Comparison of ENCODE assay signal across 38 cellular contexts in the genomic region with DNA sequence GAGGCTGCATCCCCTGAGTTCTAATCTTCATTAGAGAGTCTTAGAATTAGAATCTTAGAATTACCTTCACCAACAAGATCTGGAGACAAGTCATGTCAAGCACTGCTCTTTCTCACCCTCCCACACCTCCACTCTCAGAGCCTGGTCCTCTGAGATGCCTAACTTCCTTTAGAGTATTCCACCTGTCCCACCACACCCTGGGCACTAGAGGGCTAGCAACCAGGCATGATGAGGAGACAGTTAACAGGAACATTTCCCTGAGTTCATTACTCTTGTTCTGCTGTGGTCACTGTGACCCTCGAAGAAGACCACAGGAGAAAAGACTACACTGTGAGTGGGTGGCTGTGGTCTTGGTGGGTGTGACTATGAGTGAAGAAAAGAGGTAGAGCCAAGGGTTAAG. TPM values are rescaled to one million over a fixed set of nuclear protein-coding genes. Genes with fewer than 3 reads are reported as not detected.
DNase-seq lines count a peak whose midpoint lies in the region; FAIRE-seq and TF ChIP-seq lines count a peak whose summit lies in the region.
"Had no signal": no experiment of that assay in that cellular context is flagged by ENCODE, and none has a peak within 500 bp of the region (broad histone marks: within the 10 kb centered on the region; RNA-seq: fewer than 3 reads in every experiment).

No MANE protein-coding gene starts in this region.

- H3K4me1 Mint-ChIP-seq in progenitor cell of endocrine pancreas (ENCODE audit: low read depth) = peaks cover 2% of the 10 kb centered on the region
- H3K4me1 Mint-ChIP-seq: activated CD4-positive, alpha-beta T cell treated with anti-CD3 and anti-CD28 coated beads, Interleukin-2, amount 10 ng/mL, durations not matched to agents 7 days and 5 days; activated naive CD8-positive, alpha-beta T cell treated with anti-CD3 and anti-CD28 coated beads, Interleukin-2, amount 10 ng/mL, durations not matched to agents 7 days and 5 days; naive B cell had no signal

- H3K36me3 ChIP-seq in H7 (replicated peaks; ENCODE audit: control insufficient read depth, insufficient read depth, low read length) = no peaks in the 10 kb centered on the region
- no peaks in the 10 kb centered on the region for H3K36me3 ChIP-seq in bronchial epithelial cell (ENCODE audit: control insufficient read depth, insufficient read depth, low read length)
- no peaks in the 10 kb centered on the region for H3K36me3 ChIP-seq in Karpas-422 (ENCODE audit: insufficient read depth, low read length)
- H3K36me3 ChIP-seq: BLaER1 treated with 17β-estradiol and CSF1 and Interleukin-3, amounts not matched to agents 10 nM and 100 nM; neutrophil had no signal

- no peaks in the 10 kb centered on the region for H3K36me3 Mint-ChIP-seq in progenitor cell of endocrine pancreas (ENCODE audit: insufficient read depth)
- H3K36me3 Mint-ChIP-seq: activated naive CD8-positive, alpha-beta T cell treated with anti-CD3 and anti-CD28 coated beads, Interleukin-2, amount 10 ng/mL, durations not matched to agents 7 days and 5 days; mesothelial cell of epicardium; naive B cell had no signal

- peak; percentile 32 for DNase-seq in H7
- no peak for DNase-seq in bronchial epithelial cell (ENCODE audit: low read depth)
- no peak for DNase-seq in progenitor cell of endocrine pancreas (ENCODE audit: low spot score, unreplicated experiment)
- DNase-seq in activated T-cell treated with anti-CD3 and anti-CD28 coated beads for 4 hours = no peak
- DNase-seq in activated CD4-positive, alpha-beta T cell treated with anti-CD3 and anti-CD28 coated beads for 4 hours = no peak
- DNase-seq in Karpas-422 = no peak
- DNase-seq: activated CD4-positive, alpha-beta T cell treated with anti-CD3 and anti-CD28 coated beads, Interleukin-2, amount 10 ng/mL, durations not matched to agents 7 days and 5 days; activated gamma-delta T cell treated with Interleukin-2 at 50 U/mL for 16 hours; activated naive CD8-positive, alpha-beta T cell treated with anti-CD3 and anti-CD28 coated beads, Interleukin-2, amount 10 ng/mL, durations not matched to agents 7 days and 5 days; activated T-cell treated with anti-CD3 and anti-CD28 coated beads, Interleukin-2, amount 50 U/mL, for 4 hours; aorta; DMS79; effector CD8-positive, alpha-beta T cell; GF-D8; head of caudate nucleus; islet precursor cell; left ventricle myocardium superior; naive B cell; NCI-H1417 treated with DMSO at 0.1 percent for 48 hours; NCI-H2081; NCI-H2227 treated with DMSO at 0.1 percent for 48 hours; NCI-H526; psoas muscle; SIG-M5; stimulated activated CD4-positive, alpha-beta T cell treated with anti-CD3 and anti-CD28 coated beads, Interleukin-15, amount 100 ng/mL, for 24 hours; stimulated activated CD4-positive, alpha-beta T cell treated with anti-CD3 and anti-CD28 coated beads, Interleukin-4, amount 100 ng/mL, for 4 hours; substantia nigra; SW 1271; T-helper 9 cell; trophoblast cell had no signal

- no peaks in the 10 kb centered on the region for H3K4me1 ChIP-seq in Karpas-422 (ENCODE audit: low read length)
- H3K4me1 ChIP-seq: psoas muscle had no signal

- H3K27ac ChIP-seq in Karpas-422 (ENCODE audit: low read length) = no peak overlapping the region
- H3K27ac ChIP-seq: BLaER1 treated with 17β-estradiol and CSF1 and Interleukin-3, amounts not matched to agents 10 nM and 100 nM; coronary artery; KMS-11; neutrophil; psoas muscle; VCaP had no signal

- TF ChIP-seq CTCF in bronchial epithelial cell (IDR thresholded peaks at IDR 0.05; ENCODE audit: insufficient read depth, low read length, severe bottlenecking) = peak; percentile 4
- peak; percentile 19 for TF ChIP-seq CTCF in progenitor cell of endocrine pancreas (IDR thresholded peaks at IDR 0.05; ENCODE audit: unreplicated experiment)

- H3K9me2 ChIP-seq in Karpas-422 (replicated peaks; ENCODE audit: insufficient read depth, low read length) = no peaks in the 10 kb centered on the region

- H4K20me1 ChIP-seq in Karpas-422 (ENCODE audit: insufficient read depth, low read depth, low read length) = no peaks in the 10 kb centered on the region
- H4K20me1 ChIP-seq: BLaER1 treated with 17β-estradiol and CSF1 and Interleukin-3, amounts not matched to agents 10 nM and 100 nM had no signal

- H3K4me3 ChIP-seq in H7 (ENCODE audit: insufficient read depth, low read depth, low read length) (no peak overlapping the region), bronchial epithelial cell (ENCODE audit: low read depth, low read length) (no peak overlapping the region), Karpas-422 (ENCODE audit: low read length) (no peak overlapping the region)
- H3K4me3 ChIP-seq: BLaER1 treated with 17β-estradiol and CSF1 and Interleukin-3, amounts not matched to agents 10 nM and 100 nM; coronary artery; psoas muscle had no signal

- 0 out of 2 replicates have a peak, but pooled peaks have one; percentile 1 for TF ChIP-seq RAD21 in Ishikawa (IDR thresholded peaks at IDR 0.05; ENCODE audit: low read depth)

- no peaks in the 10 kb centered on the region for H3K79me2 ChIP-seq in Karpas-422 (ENCODE audit: low read length)

- H3K27me3 ChIP-seq in H7 (ENCODE audit: control insufficient read depth, insufficient read depth, low read length) (no peaks in the 10 kb centered on the region), bronchial epithelial cell (ENCODE audit: control insufficient read depth, insufficient read depth, low read length) (peaks cover 2% of the 10 kb centered on the region), Karpas-422 (ENCODE audit: low read length) (no peaks in the 10 kb centered on the region)
- H3K27me3 ChIP-seq: BLaER1 treated with 17β-estradiol and CSF1 and Interleukin-3, amounts not matched to agents 10 nM and 100 nM had no signal

- peaks cover 16% of the 10 kb centered on the region for H3K27me3 Mint-ChIP-seq in progenitor cell of endocrine pancreas

- no peak overlapping the region for H3K4me2 ChIP-seq in Karpas-422 (ENCODE audit: low read depth, low read length, poor library complexity, severe bottlenecking)
- H3K4me2 ChIP-seq: BLaER1 treated with 17β-estradiol and CSF1 and Interleukin-3, amounts not matched to agents 10 nM and 100 nM; KMS-11 had no signal

- FAIRE-seq in bronchial epithelial cell (lab: Jason Lieb, UNC) = no peak
- FAIRE-seq: RCC 7860 had no signal

- H3K4me3 Mint-ChIP-seq in progenitor cell of endocrine pancreas (ENCODE audit: low read depth) = no peak overlapping the region
- H3K4me3 Mint-ChIP-seq: activated CD4-positive, alpha-beta T cell treated with anti-CD3 and anti-CD28 coated beads, Interleukin-2, amount 10 ng/mL, durations not matched to agents 7 days and 5 days; activated naive CD8-positive, alpha-beta T cell treated with anti-CD3 and anti-CD28 coated beads, Interleukin-2, amount 10 ng/mL, durations not matched to agents 7 days and 5 days; activated T-cell treated with anti-CD3 and anti-CD28 coated beads, Interleukin-2, amount 50 U/mL, for 4 hours; mesothelial cell of epicardium; naive B cell had no signal

- H3K9me3 ChIP-seq in Karpas-422 (ENCODE audit: low read length) = no peaks in the 10 kb centered on the region
- H3K9me3 ChIP-seq: BLaER1 treated with 17β-estradiol and CSF1 and Interleukin-3, amounts not matched to agents 10 nM and 100 nM; neutrophil; psoas muscle had no signal

- H3K9me3 Mint-ChIP-seq in progenitor cell of endocrine pancreas (ENCODE audit: low read depth) = no peaks in the 10 kb centered on the region
- H3K9me3 Mint-ChIP-seq: activated CD4-positive, alpha-beta T cell treated with anti-CD3 and anti-CD28 coated beads, Interleukin-2, amount 10 ng/mL, durations not matched to agents 7 days and 5 days; activated naive CD8-positive, alpha-beta T cell treated with anti-CD3 and anti-CD28 coated beads, Interleukin-2, amount 10 ng/mL, durations not matched to agents 7 days and 5 days; activated T-cell treated with anti-CD3 and anti-CD28 coated beads, Interleukin-2, amount 50 U/mL, for 4 hours; mesothelial cell of epicardium had no signal

- no peak overlapping the region for H2AFZ ChIP-seq in Karpas-422 (ENCODE audit: low read length)

- no peak overlapping the region for H3K27ac Mint-ChIP-seq in progenitor cell of endocrine pancreas
- H3K27ac Mint-ChIP-seq: activated CD4-positive, alpha-beta T cell treated with anti-CD3 and anti-CD28 coated beads, Interleukin-2, amount 10 ng/mL, durations not matched to agents 7 days and 5 days; activated naive CD8-positive, alpha-beta T cell treated with anti-CD3 and anti-CD28 coated beads, Interleukin-2, amount 10 ng/mL, durations not matched to agents 7 days and 5 days; mesothelial cell of epicardium; naive B cell had no signal

- H3K9ac ChIP-seq in Karpas-422 (ENCODE audit: low read length) = no peak overlapping the region
- H3K9ac ChIP-seq: BLaER1 treated with 17β-estradiol and CSF1 and Interleukin-3, amounts not matched to agents 10 nM and 100 nM; KMS-11 had no signal

- TF ChIP-seq EP300 in Ishikawa (IDR thresholded peaks at IDR 0.05; ENCODE audit: borderline replicate concordance) = no peak

TF ChIP-seq in Ishikawa, 13 proteins besides CTCF, POLR2A, EP300 and RAD21 (continues in another document):
- TF ChIP-seq EGR1 (IDR thresholded peaks at IDR 0.05) = no peak
- TF ChIP-seq CREB1 (IDR thresholded peaks at IDR 0.05; ENCODE audit: low read depth) = no peak
- no peak for TF ChIP-seq FOXM1 (IDR thresholded peaks at IDR 0.05; ENCODE audit: borderline replicate concordance, low read depth)
- TF ChIP-seq, protein P1, sequence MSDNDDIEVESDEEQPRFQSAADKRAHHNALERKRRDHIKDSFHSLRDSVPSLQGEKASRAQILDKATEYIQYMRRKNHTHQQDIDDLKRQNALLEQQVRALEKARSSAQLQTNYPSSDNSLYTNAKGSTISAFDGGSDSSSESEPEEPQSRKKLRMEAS (IDR thresholded peaks at IDR 0.05) = no peak

RNA-seq across cellular contexts. Expression of a gene that starts 25.2 kb away (rescaled TPM):
- total RNA-seq in H7 (2014; rRNA removed; shearing (Covaris generic)) = 31.1 and 41.4 TPM in 2 replicates
- total RNA-seq in bronchial epithelial cell = 5.8 and 9.7 TPM in 2 replicates
- total RNA-seq in progenitor cell of endocrine pancreas = 58.6 and 63.8 TPM in 2 replicates
- not detected in 2 replicates for total RNA-seq in Karpas-422 (2014; rRNA removed; shearing (Covaris generic); ENCODE audit: low replicate concordance)
- total RNA-seq: activated naive CD8-positive, alpha-beta T cell treated with anti-CD3 and anti-CD28 coated beads, Interleukin-2, amount 10 ng/mL, durations not matched to agents 7 days and 5 days had no signal
